ENCODE assay signal across 16 cellular contexts in the genomic region with DNA sequence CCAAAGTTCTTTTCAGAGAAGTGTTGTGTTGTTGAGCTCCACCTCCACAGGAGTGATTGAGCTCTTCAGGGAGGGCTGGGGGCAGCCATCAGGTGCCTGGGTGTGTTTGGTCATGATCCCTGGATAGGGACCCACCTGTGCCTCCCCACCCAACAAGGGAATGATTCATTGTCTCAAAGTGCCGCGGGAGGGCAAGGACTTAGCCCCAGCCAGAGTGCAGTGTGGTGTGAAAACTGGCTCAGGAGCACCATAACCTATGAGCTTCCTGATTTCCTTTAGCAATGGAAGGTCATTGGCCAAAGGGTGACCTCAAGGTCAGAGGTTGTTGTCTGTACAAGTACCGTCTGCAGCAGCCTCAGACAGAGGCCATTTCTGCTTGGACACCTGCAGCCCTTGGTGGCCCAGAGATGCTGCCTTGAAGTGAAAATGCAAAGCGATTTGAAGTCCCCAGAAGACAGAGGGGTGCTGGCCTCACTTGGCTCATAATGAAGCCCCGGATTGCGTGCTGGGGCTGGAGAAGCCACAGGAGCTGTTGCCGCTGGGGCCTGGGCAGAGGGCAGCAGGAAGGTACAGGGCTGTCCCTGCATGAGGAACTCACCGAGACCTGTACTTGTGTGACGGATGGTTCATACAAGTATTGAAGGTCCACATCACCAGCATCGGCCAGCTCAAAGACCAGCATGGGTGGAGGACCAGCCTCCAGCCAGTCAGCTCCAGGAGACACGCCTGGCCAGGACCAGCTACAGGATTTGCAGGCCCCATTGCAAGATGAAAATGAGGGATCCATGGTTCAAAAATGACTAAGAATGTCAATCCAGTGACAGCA.
"Had no signal": no experiment of that assay in that cellular context is flagged by ENCODE, and none has a peak within 500 bp of the region (broad histone marks: within the 10 kb centered on the region; RNA-seq: fewer than 3 reads in every experiment).

No MANE protein-coding gene starts in this region.

- FAIRE-seq: astrocyte, bronchial epithelial cell, frontal cortex, pancreas had no signal

- H3K4me3 Mint-ChIP-seq: immature natural killer cell; stimulated activated naive B cell treated with anti-CD40 and anti-IgM and Interleukin-4, amounts not matched to agents 10 μg/mL and 1 μg/mL and 100 μg/mL, for 72 hours had no signal

- DNase-seq: activated CD4-positive, alpha-beta T cell treated with anti-CD3 and anti-CD28 coated beads for 1 hour; activated gamma-delta T cell treated with Interleukin-2 at 50 U/mL for 16 hours; dermis blood vessel endothelial cell; heart left ventricle; immature natural killer cell; left cardiac atrium; pancreas; SHP77 treated with DMSO at 0.1 percent for 48 hours; stimulated activated CD4-positive, alpha-beta T cell treated with anti-CD3 and anti-CD28 coated beads, Interleukin-2, amount 100 ng/mL, for 24 hours; stimulated activated naive B cell treated with anti-CD40 and anti-IgM and Interleukin-4, amounts not matched to agents 10 μg/mL and 1 μg/mL and 100 μg/mL, for 72 hours; T-helper 1 cell; tibial artery had no signal

- H3K27ac ChIP-seq: heart left ventricle, pancreas, tibial artery had no signal

- H3K4me3 ChIP-seq: heart left ventricle, pancreas, tibial artery had no signal

- H3K9me3 ChIP-seq: heart left ventricle, pancreas, tibial artery had no signal

- H3K27me3 ChIP-seq: heart left ventricle, pancreas, tibial artery had no signal

- ATAC-seq: heart left ventricle; left cardiac atrium; pancreas; SK-N-SH treated with all-trans-retinoic acid at 6 μM for 48 hours; stimulated activated naive B cell treated with anti-CD40 and anti-IgM and Interleukin-4, amounts not matched to agents 10 μg/mL and 1 μg/mL and 100 μg/mL, for 72 hours had no signal
